In the genomic region with DNA sequence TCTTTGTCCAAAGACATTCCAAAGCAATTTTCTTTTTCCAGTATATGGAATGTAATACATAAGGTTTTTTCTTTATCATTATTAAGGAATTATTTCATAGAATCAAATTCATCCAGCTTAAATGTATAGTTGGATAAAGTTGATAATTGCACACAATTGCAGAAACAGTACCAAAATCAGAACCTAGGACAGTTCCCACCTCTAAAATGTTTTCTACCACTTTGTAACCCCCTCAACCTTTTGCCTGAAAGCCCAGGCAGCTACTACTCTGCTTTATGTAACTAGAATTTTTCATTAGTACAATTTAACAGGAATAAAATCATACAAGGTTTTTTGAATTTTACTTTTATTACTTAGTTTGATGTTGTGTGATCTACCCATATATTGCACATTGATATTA, we compare ENCODE assay signal across 14 cellular contexts.
DNase-seq lines count a peak whose midpoint lies in the region; ATAC-seq and TF ChIP-seq lines count a peak whose summit lies in the region.
"Had no signal": no experiment of that assay in that cellular context is flagged by ENCODE, and none has a peak within 500 bp of the region (broad histone marks: within the 10 kb centered on the region; RNA-seq: fewer than 3 reads in every experiment).

No MANE protein-coding gene starts in this region.

- H3K79me2 ChIP-seq in GM23338 (replicated peaks; ENCODE audit: insufficient read depth) (no peaks in the 10 kb centered on the region), osteoblast (ENCODE audit: insufficient read depth, low read length) (no peaks in the 10 kb centered on the region)

- no peaks in the 10 kb centered on the region for H3K4me1 Mint-ChIP-seq in GM23338
- H3K4me1 Mint-ChIP-seq: B cell, H9, IgD-negative memory B cell had no signal

- no peak overlapping the region for H3K27ac ChIP-seq in GM23338 (ENCODE audit: low read depth)
- no peak overlapping the region for H3K27ac ChIP-seq in osteoblast (ENCODE audit: low read depth, low read length)
- H3K27ac ChIP-seq: BLaER1 treated with 17β-estradiol and CSF1 and Interleukin-3, amounts not matched to agents 10 nM and 100 nM had no signal

- H3K36me3 ChIP-seq in GM23338 (ENCODE audit: insufficient read depth) = no peaks in the 10 kb centered on the region
- H3K36me3 ChIP-seq in osteoblast (ENCODE audit: insufficient read depth, low read length) = no peaks in the 10 kb centered on the region
- H3K36me3 ChIP-seq: BLaER1 treated with 17β-estradiol and CSF1 and Interleukin-3, amounts not matched to agents 10 nM and 100 nM had no signal

- H3K9me3 ChIP-seq in osteoblast (ENCODE audit: low read depth, low read length) = no peaks in the 10 kb centered on the region
- H3K9me3 ChIP-seq: BLaER1 treated with 17β-estradiol and CSF1 and Interleukin-3, amounts not matched to agents 10 nM and 100 nM had no signal

- H3K4me1 ChIP-seq in GM23338 (ENCODE audit: insufficient read depth) (no peaks in the 10 kb centered on the region), osteoblast (ENCODE audit: insufficient read depth, low read length) (no peaks in the 10 kb centered on the region)
- H3K4me1 ChIP-seq: BLaER1 treated with 17β-estradiol and CSF1 and Interleukin-3, amounts not matched to agents 10 nM and 100 nM had no signal

- H3K4me2 ChIP-seq in GM23338 (no peak overlapping the region), osteoblast (ENCODE audit: insufficient read depth, low read length) (no peak overlapping the region)
- H3K4me2 ChIP-seq: BLaER1 treated with 17β-estradiol and CSF1 and Interleukin-3, amounts not matched to agents 10 nM and 100 nM had no signal

- H3K9me3 Mint-ChIP-seq in GM23338 = peaks cover 7% of the 10 kb centered on the region; the same call in 1 of the 3 replicates

- no peak for TF ChIP-seq EP300 in Ishikawa (IDR thresholded peaks at IDR 0.05; ENCODE audit: borderline replicate concordance)

- DNase-seq in GM23338 (ENCODE audit: low spot score) (no peak), iPS-NIHi11 (ENCODE audit: low spot score) (peak; percentile 11), osteoblast (ENCODE audit: insufficient read length, low spot score, missing footprints) (peak; percentile 14), DMS79 (lab: John Stamatoyannopoulos, UW) (no peak)
- DNase-seq: Calu3; CD8-positive, alpha-beta T cell; GDM1; H9 had no signal

- H3K27me3 ChIP-seq in GM23338 (ENCODE audit: insufficient read depth) = no peaks in the 10 kb centered on the region
- no peaks in the 10 kb centered on the region for H3K27me3 ChIP-seq in osteoblast (ENCODE audit: insufficient read depth, low read length)
- H3K27me3 ChIP-seq: BLaER1 treated with 17β-estradiol and CSF1 and Interleukin-3, amounts not matched to agents 10 nM and 100 nM had no signal

- no peaks in the 10 kb centered on the region for H3F3A ChIP-seq in GM23338 (replicated peaks; ENCODE audit: low read depth)

- no peaks in the 10 kb centered on the region for H3K9me2 ChIP-seq in GM23338 (ENCODE audit: insufficient read depth)

- H2AFZ ChIP-seq in GM23338 (no peak overlapping the region), osteoblast (ENCODE audit: low read length) (no peak overlapping the region)

- H3K4me3 ChIP-seq in GM23338 (no peak overlapping the region), osteoblast (ENCODE audit: insufficient read depth, low read length) (no peak overlapping the region)
- H3K4me3 ChIP-seq: BLaER1 treated with 17β-estradiol and CSF1 and Interleukin-3, amounts not matched to agents 10 nM and 100 nM had no signal

- ATAC-seq in GM23338 (no peak), GM18858 (IDR thresholded peaks at IDR 0.05; ENCODE audit: unreplicated experiment) (no peak)
- ATAC-seq: CD8-positive, alpha-beta T cell; HepG2 had no signal

- H3K4me3 Mint-ChIP-seq in GM23338 = no peak overlapping the region
- H3K4me3 Mint-ChIP-seq: B cell; CD8-positive, alpha-beta T cell; H9; IgD-negative memory B cell had no signal

- H3K36me3 Mint-ChIP-seq in GM23338 (ENCODE audit: low read depth) = no peaks in the 10 kb centered on the region
- H3K36me3 Mint-ChIP-seq: CD8-positive, alpha-beta T cell; IgD-negative memory B cell had no signal

- H4K20me1 ChIP-seq in GM23338 (replicated peaks; ENCODE audit: insufficient read depth) (no peaks in the 10 kb centered on the region), osteoblast (ENCODE audit: insufficient read depth, low read length) (no peaks in the 10 kb centered on the region)
- H4K20me1 ChIP-seq: BLaER1 treated with 17β-estradiol and CSF1 and Interleukin-3, amounts not matched to agents 10 nM and 100 nM had no signal

- H3K27me3 Mint-ChIP-seq in GM23338 (ENCODE audit: insufficient read depth, low read depth, poor library complexity) = peaks cover 1% of the 10 kb centered on the region
- H3K27me3 Mint-ChIP-seq: B cell, IgD-negative memory B cell had no signal

- no peak for TF ChIP-seq RAD21 in Ishikawa (IDR thresholded peaks at IDR 0.05; ENCODE audit: low read depth)

- H3K27ac Mint-ChIP-seq in GM23338 = no peak overlapping the region
- H3K27ac Mint-ChIP-seq: B cell; CD8-positive, alpha-beta T cell; H9; IgD-negative memory B cell had no signal

- TF ChIP-seq CTCF in GM23338 (conservative IDR thresholded peaks at IDR 0.05; ENCODE audit: low read depth in 2 of 2) (no peak), osteoblast (IDR thresholded peaks at IDR 0.05; ENCODE audit: extremely low read depth, low read depth, low read length) (no peak)

TF ChIP-seq in GM23338, 12 proteins besides CTCF, POLR2A, EP300 and RAD21:
- TF ChIP-seq, protein P1, sequence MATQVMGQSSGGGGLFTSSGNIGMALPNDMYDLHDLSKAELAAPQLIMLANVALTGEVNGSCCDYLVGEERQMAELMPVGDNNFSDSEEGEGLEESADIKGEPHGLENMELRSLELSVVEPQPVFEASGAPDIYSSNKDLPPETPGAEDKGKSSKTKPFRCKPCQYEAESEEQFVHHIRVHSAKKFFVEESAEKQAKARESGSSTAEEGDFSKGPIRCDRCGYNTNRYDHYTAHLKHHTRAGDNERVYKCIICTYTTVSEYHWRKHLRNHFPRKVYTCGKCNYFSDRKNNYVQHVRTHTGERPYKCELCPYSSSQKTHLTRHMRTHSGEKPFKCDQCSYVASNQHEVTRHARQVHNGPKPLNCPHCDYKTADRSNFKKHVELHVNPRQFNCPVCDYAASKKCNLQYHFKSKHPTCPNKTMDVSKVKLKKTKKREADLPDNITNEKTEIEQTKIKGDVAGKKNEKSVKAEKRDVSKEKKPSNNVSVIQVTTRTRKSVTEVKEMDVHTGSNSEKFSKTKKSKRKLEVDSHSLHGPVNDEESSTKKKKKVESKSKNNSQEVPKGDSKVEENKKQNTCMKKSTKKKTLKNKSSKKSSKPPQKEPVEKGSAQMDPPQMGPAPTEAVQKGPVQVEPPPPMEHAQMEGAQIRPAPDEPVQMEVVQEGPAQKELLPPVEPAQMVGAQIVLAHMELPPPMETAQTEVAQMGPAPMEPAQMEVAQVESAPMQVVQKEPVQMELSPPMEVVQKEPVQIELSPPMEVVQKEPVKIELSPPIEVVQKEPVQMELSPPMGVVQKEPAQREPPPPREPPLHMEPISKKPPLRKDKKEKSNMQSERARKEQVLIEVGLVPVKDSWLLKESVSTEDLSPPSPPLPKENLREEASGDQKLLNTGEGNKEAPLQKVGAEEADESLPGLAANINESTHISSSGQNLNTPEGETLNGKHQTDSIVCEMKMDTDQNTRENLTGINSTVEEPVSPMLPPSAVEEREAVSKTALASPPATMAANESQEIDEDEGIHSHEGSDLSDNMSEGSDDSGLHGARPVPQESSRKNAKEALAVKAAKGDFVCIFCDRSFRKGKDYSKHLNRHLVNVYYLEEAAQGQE (IDR thresholded peaks at IDR 0.05; ENCODE audit: unreplicated experiment) = peak; percentile 63
- TF ChIP-seq EZH2phosphoT487 (IDR thresholded peaks at IDR 0.05; ENCODE audit: unreplicated experiment) (no peak), CREB1 (CRISPR knock-in tag; IDR thresholded peaks at IDR 0.05; ENCODE audit: low read depth) (no peak), JUNB (IDR thresholded peaks at IDR 0.05; ENCODE audit: unreplicated experiment) (no peak)

TF ChIP-seq in Ishikawa, 13 proteins besides CTCF, POLR2A, EP300 and RAD21:
- TF ChIP-seq TCF12 (IDR thresholded peaks at IDR 0.05; ENCODE audit: low read depth) (no peak), CREB1 (IDR thresholded peaks at IDR 0.05; ENCODE audit: low read depth) (no peak), TAF1 (IDR thresholded peaks at IDR 0.05; ENCODE audit: low read depth) (no peak), CEBPB (IDR thresholded peaks at IDR 0.05) (no peak)
- TF ChIP-seq, protein P1 (IDR thresholded peaks at IDR 0.05; ENCODE audit: low read depth) = peak; percentile 81
TF ChIP-seq in Ishikawa: peak in this region for 1.

Comparison
In these comparisons a context has a peak if more than half of its experiments do, and no peak if none do; other contexts are left out.
1. DNase-seq: peak in iPS-NIHi11 (single experiment) and osteoblast (single experiment); none in GM23338 (single experiment) and DMS79 (single experiment).